In genomic region chr2:218953366-218953954, GRCh38 we compare ENCODE assay signal across 21 cellular contexts. TPM values are rescaled to one million over a fixed set of nuclear protein-coding genes. Genes with fewer than 3 reads are reported as not detected.
DNase-seq lines count a peak whose midpoint lies in the region; ATAC-seq, FAIRE-seq and TF ChIP-seq lines count a peak whose summit lies in the region.
"Had no signal": no experiment of that assay in that cellular context is flagged by ENCODE, and none has a peak within 500 bp of the region (broad histone marks: within the 10 kb centered on the region; RNA-seq: fewer than 3 reads in every experiment).

No MANE protein-coding gene starts in this region.

- no peak overlapping the region for H4K5ac ChIP-seq in H1 (ENCODE audit: insufficient read length, low read depth, low read length)

- no peak overlapping the region for H2BK20ac ChIP-seq in H1 (ENCODE audit: low read length)

- no peak overlapping the region for H3K4me2 ChIP-seq in H1 (ENCODE audit: insufficient read depth in 1 of 2, low read depth in 2 of 2, low read length in 2 of 2)
- H3K4me2 ChIP-seq: KMS-11, SK-N-SH had no signal

- FAIRE-seq in H1 (lab: Jason Lieb, UNC) = no peak

- no peaks in the 10 kb centered on the region for H3K9me3 Mint-ChIP-seq in activated CD8-positive, alpha-beta T cell treated with anti-CD3 and anti-CD28 coated beads for 36 hours
- H3K9me3 Mint-ChIP-seq: naive B cell had no signal

- H3K27ac ChIP-seq in H1 (ENCODE audit: low read depth, low read length) = no peak overlapping the region
- H3K27ac ChIP-seq: KMS-11, Peyer's patch had no signal

- H3K23me2 ChIP-seq in H1 (ENCODE audit: low read depth, low read length) = no peaks in the 10 kb centered on the region

- no peak overlapping the region for H3K23ac ChIP-seq in H1 (ENCODE audit: insufficient read length)

- intact Hi-C loops in activated CD8-positive, alpha-beta T cell treated with anti-CD3 and anti-CD28 coated beads for 36 hours (cut with micrococcal nuclease) = no loop called here

- DNase-seq in GM06990 (ENCODE audit: extremely low read depth, insufficient read length) (no peak), LNCaP clone FGC (ENCODE audit: low read depth) (no peak), H1 (ENCODE audit: low read depth in 1 of 2, low spot score in 2 of 2) (peak in 1 of 2 experiments; percentile 69), retinal pigment epithelial cell (ENCODE audit: low read depth) (no peak), NCI-H446 (lab: John Stamatoyannopoulos, UW) (no peak)
- DNase-seq in activated CD8-positive, alpha-beta T cell treated with anti-CD3 and anti-CD28 coated beads for 36 hours = no peak
- DNase-seq: activated CD4-positive, alpha-beta T cell treated with anti-CD3 and anti-CD28 coated beads for 1 hour; activated effector memory CD4-positive, alpha-beta T cell treated with anti-CD3 and anti-CD28 coated beads, Interleukin-2, amount 50 U/mL, for 16 hours; effector memory CD4-positive, alpha-beta T cell; GOT3; head of caudate nucleus; naive B cell; NCI-H1417; Peyer's patch; SK-N-SH; T1000 had no signal

- peaks cover 0 to under 1% (median 0%) of the 10 kb centered on the region in 4 experiments; a peak in 1 of 7 replicates for H3K4me1 ChIP-seq in H1 (replicated peaks in 1 of 4; ENCODE audit: control insufficient read depth in 3 of 4, insufficient read depth in 4 of 4, low read length in 3 of 4)
- H3K4me1 ChIP-seq: Peyer's patch had no signal

- no peak overlapping the region for H2BK15ac ChIP-seq in H1 (ENCODE audit: low read length)

- peak in 1 of 2 experiments; percentile 19; a peak in 2 of 4 replicates for TF ChIP-seq RAD21 in H1 (IDR thresholded peaks at IDR 0.05 in 1 of 2, conservative IDR thresholded peaks at IDR 0.05 in 1 of 2; ENCODE audit: low read depth in 2 of 2, low read length in 2 of 2)

- H2AK5ac ChIP-seq in H1 (ENCODE audit: low read depth, low read length) = no peak overlapping the region

- no peak for TF ChIP-seq EP300 in H1 (IDR thresholded peaks at IDR 0.05; ENCODE audit: borderline replicate concordance in 1 of 2, low read depth in 2 of 2, low read length in 2 of 2)

- H3K4me3 ChIP-seq in GM06990 (replicated peaks; ENCODE audit: low read depth, low read length) = no peak overlapping the region
- no peak overlapping the region for H3K4me3 ChIP-seq in LNCaP clone FGC (ENCODE audit: low read depth, low read length)
- no peak overlapping the region for H3K4me3 ChIP-seq in H1 (ENCODE audit: extremely low read depth in 1 of 4, insufficient read depth in 2 of 4, low read depth in 3 of 4, low read length in 4 of 4)
- no peak overlapping the region for H3K4me3 ChIP-seq in retinal pigment epithelial cell (ENCODE audit: low read length)
- H3K4me3 ChIP-seq: Peyer's patch had no signal

- no peak overlapping the region for H2BK5ac ChIP-seq in H1 (ENCODE audit: low read depth, low read length)

- no peaks in the 10 kb centered on the region for H3K4me1 Mint-ChIP-seq in activated CD8-positive, alpha-beta T cell treated with anti-CD3 and anti-CD28 coated beads for 36 hours (ENCODE audit: low read depth)
- H3K4me1 Mint-ChIP-seq: naive B cell had no signal

- no peak overlapping the region for H3K56ac ChIP-seq in H1 (replicated peaks; ENCODE audit: insufficient read length, low read depth, low read length)

- no peak overlapping the region for H2BK12ac ChIP-seq in H1 (ENCODE audit: low read depth, low read length)

- no peaks in the 10 kb centered on the region for H3K36me3 Mint-ChIP-seq in activated CD8-positive, alpha-beta T cell treated with anti-CD3 and anti-CD28 coated beads for 36 hours (ENCODE audit: low read depth)
- H3K36me3 Mint-ChIP-seq: naive B cell had no signal

- no peak for TF ChIP-seq POLR2A in H1 (IDR thresholded peaks at IDR 0.05; ENCODE audit: control extremely low read depth in 1 of 2, low read depth in 2 of 2, low read length in 2 of 2)

- no peak overlapping the region for H3K4ac ChIP-seq in H1 (replicated peaks; ENCODE audit: insufficient read length, low read depth, low read length)

- H3K18ac ChIP-seq in H1 (ENCODE audit: extremely low read depth, low read length) = no peak overlapping the region

- H3K27me3 Mint-ChIP-seq in activated CD8-positive, alpha-beta T cell treated with anti-CD3 and anti-CD28 coated beads for 36 hours = peaks cover 41% of the 10 kb centered on the region

- no peaks in the 10 kb centered on the region; the same call in none of the 2 replicates for H3K27me3 ChIP-seq in GM06990 (replicated peaks; ENCODE audit: control insufficient read depth, insufficient read depth, low read length)
- peaks cover 4 to 29% (median 14%) of the 10 kb centered on the region in 4 experiments for H3K27me3 ChIP-seq in H1 (replicated peaks in 1 of 4; ENCODE audit: control insufficient read depth in 3 of 4, extremely low read depth in 1 of 4, insufficient read depth in 3 of 4, low read length in 3 of 4)

- H3K9me3 ChIP-seq in H1 (ENCODE audit: insufficient read depth in 2 of 2, low read depth in 1 of 2, low read length in 1 of 2) = no peaks in the 10 kb centered on the region
- H3K9me3 ChIP-seq: Peyer's patch, SK-N-SH had no signal

- WGBS in H1 (ENCODE audit: extremely low coverage in 1 of 2, insufficient coverage in 1 of 2, insufficient read length in 1 of 2, insufficient replicate concordance in 2 of 2, low coverage in 1 of 2, low lambda C conversion rate in 2 of 2, missing lambda C conversion rate in 1 of 2), 2 experiments = 74% methylated on average over 18 of the region's 18 CpGs; no CpG with 5 or more reads in 1 of the 2 experiments

- TF ChIP-seq CTCF in GM06990 (IDR thresholded peaks at IDR 0.05; ENCODE audit: insufficient read depth, low read length, poor library complexity, severe bottlenecking) (peak; percentile 30), LNCaP clone FGC (IDR thresholded peaks at IDR 0.05; ENCODE audit: control insufficient read depth, extremely low read depth, insufficient read depth) (0 out of 2 replicates have a peak, but pooled peaks have one; percentile 9), H1 (IDR thresholded peaks at IDR 0.05; ENCODE audit: control extremely low read depth in 1 of 3, insufficient read depth in 1 of 3, low read depth in 1 of 3, low read length in 3 of 3) (peak; percentile 57 to 71 (median 65)), retinal pigment epithelial cell (conservative IDR thresholded peaks at IDR 0.05; ENCODE audit: low read depth, low read length) (peak; percentile 17)
- TF ChIP-seq CTCF in activated CD8-positive, alpha-beta T cell treated with anti-CD3 and anti-CD28 coated beads for 36 hours (IDR thresholded peaks at IDR 0.05) = no peak

- H2BK120ac ChIP-seq in H1 (replicated peaks; ENCODE audit: low read depth, low read length) = no peak overlapping the region

- no peaks in the 10 kb centered on the region for H3K79me1 ChIP-seq in H1 (ENCODE audit: low read depth, low read length)

- H3K36me3 ChIP-seq in GM06990 (ENCODE audit: control insufficient read depth, insufficient read depth, low read length) = no peaks in the 10 kb centered on the region
- H3K36me3 ChIP-seq in H1 (ENCODE audit: control insufficient read depth in 2 of 4, insufficient read depth in 4 of 4, low read length in 3 of 4) = no peaks in the 10 kb centered on the region
- H3K36me3 ChIP-seq: Peyer's patch had no signal

- H4K8ac ChIP-seq in H1 (ENCODE audit: extremely low read depth, insufficient read depth, low read length) = no peak overlapping the region

- no peak overlapping the region for H3K4me3 Mint-ChIP-seq in activated CD8-positive, alpha-beta T cell treated with anti-CD3 and anti-CD28 coated beads for 36 hours
- H3K4me3 Mint-ChIP-seq: naive B cell had no signal

- no peaks in the 10 kb centered on the region for H4K20me1 ChIP-seq in H1 (replicated peaks in 1 of 2; ENCODE audit: control insufficient read depth in 1 of 2, insufficient read depth in 2 of 2, low read length in 2 of 2)

- H3K27ac Mint-ChIP-seq in activated CD8-positive, alpha-beta T cell treated with anti-CD3 and anti-CD28 coated beads for 36 hours = no peak overlapping the region
- H3K27ac Mint-ChIP-seq: naive B cell had no signal

- no peak overlapping the region for H4K91ac ChIP-seq in H1 (replicated peaks; ENCODE audit: insufficient read length, low read length)

- H3K79me2 ChIP-seq in H1 (ENCODE audit: control insufficient read depth in 1 of 2, insufficient read depth in 2 of 2, low read length in 2 of 2) = no peaks in the 10 kb centered on the region

- ATAC-seq in activated CD8-positive, alpha-beta T cell treated with anti-CD3 and anti-CD28 coated beads for 36 hours = no peak
- no peak for ATAC-seq in HG03354 (IDR thresholded peaks at IDR 0.05; ENCODE audit: poor library complexity, severe bottlenecking, unreplicated experiment)

- H3K9ac ChIP-seq in H1 (replicated peaks in 1 of 4; ENCODE audit: extremely low read depth in 1 of 4, low read depth in 3 of 4, low read length in 3 of 4) = no peak overlapping the region
- H3K9ac ChIP-seq: KMS-11, SK-N-SH had no signal

- POLR2A ChIA-PET in H1 (lab: Charles Lee; ENCODE audit: partially characterized antibody) = interaction anchor here (0.6 to 0.9 kb wide), 3 partner anchors 20 to 259 kb away, joined by 3 read pairs; no protein-coding TSS in a partner anchor
- POLR2A ChIA-PET in activated CD8-positive, alpha-beta T cell treated with anti-CD3 and anti-CD28 coated beads for 36 hours (lab: Charles Lee) = no interaction called here

- CTCF ChIA-PET in H1 (lab: Charles Lee; ENCODE audit: partially characterized antibody) = interaction anchor here (0.6 to 4.4 kb wide), 32 partner anchors 9 to 363 kb away, joined by 3 to 34 read pairs (median 4); no protein-coding TSS in a partner anchor
- CTCF ChIA-PET in activated CD8-positive, alpha-beta T cell treated with anti-CD3 and anti-CD28 coated beads for 36 hours (lab: Charles Lee) = interaction anchor here (0.6 to 1.5 kb wide), 5 partner anchors 22 to 110 kb away, joined by 3 to 6 read pairs (median 3); no protein-coding TSS in a partner anchor

- no peak overlapping the region for H3K14ac ChIP-seq in H1 (ENCODE audit: insufficient read length)

- no peak overlapping the region for H2AFZ ChIP-seq in H1 (ENCODE audit: low read length)

RNA-seq across cellular contexts. Expression of gene CDK5R2, which starts 6.0 kb away (rescaled TPM):
- not detected in 2 replicates for total RNA-seq in H1 (2021; fragmentation: NEBNext Ultra II Directional; extraction: Animal tissue kit (Norgen Biotek cat#: 25700))
- polyA plus RNA-seq in H1 (2011; rRNA removed) = 0.14 TPM in 2 replicates
- 0.09 TPM for polyA plus RNA-seq in H1 (2011; cell fraction: cytosol; rRNA removed)
- polyA plus RNA-seq in H1 (2011; cell fraction: nucleus; rRNA removed) = not detected
- polyA plus RNA-seq in H1 (2012, experiment 1 of 2) = 0.08 to 0.33 TPM (median 0.14 TPM) in 3 of 4 replicates, not detected in the other
- not detected for polyA plus RNA-seq in H1 (2012, experiment 2 of 2)
- polyA plus RNA-seq in H1 (2013, experiment 1 of 2) = 0.10 TPM
- polyA plus RNA-seq in H1 (2013, experiment 2 of 2) = 0.13 TPM
- 0.06 TPM in 1 of 2 replicates, not detected in the other for polyA minus RNA-seq in H1 (2011; rRNA and poly(A)+ RNA removed)
- polyA minus RNA-seq in H1 (2011; cell fraction: cytosol; rRNA and poly(A)+ RNA removed) = not detected
- polyA minus RNA-seq in H1 (2011; cell fraction: nucleus; rRNA and poly(A)+ RNA removed) = not detected
- not detected for total RNA-seq in activated CD8-positive, alpha-beta T cell treated with anti-CD3 and anti-CD28 coated beads for 36 hours
- total RNA-seq: lung microvascular endothelial cell, posterior vena cava had no signal

RNA-seq across cellular contexts. Expression of gene FEV, which starts 31.5 kb away (rescaled TPM):
- not detected in 2 replicates for total RNA-seq in H1 (2021; fragmentation: NEBNext Ultra II Directional; extraction: Animal tissue kit (Norgen Biotek cat#: 25700))
- polyA plus RNA-seq in H1 (2011; rRNA removed) = not detected in 2 replicates
- polyA plus RNA-seq in H1 (2011; cell fraction: cytosol; rRNA removed) = not detected
- polyA plus RNA-seq in H1 (2011; cell fraction: nucleus; rRNA removed) = not detected
- not detected in 4 replicates for polyA plus RNA-seq in H1 (2012, experiment 1 of 2)
- not detected for polyA plus RNA-seq in H1 (2012, experiment 2 of 2)
- not detected for polyA plus RNA-seq in H1 (2013, experiment 1 of 2)
- polyA plus RNA-seq in H1 (2013, experiment 2 of 2) = not detected
- not detected in 2 replicates for polyA minus RNA-seq in H1 (2011; rRNA and poly(A)+ RNA removed)
- polyA minus RNA-seq in H1 (2011; cell fraction: cytosol; rRNA and poly(A)+ RNA removed) = not detected
- not detected for polyA minus RNA-seq in H1 (2011; cell fraction: nucleus; rRNA and poly(A)+ RNA removed)
- not detected for total RNA-seq in activated CD8-positive, alpha-beta T cell treated with anti-CD3 and anti-CD28 coated beads for 36 hours
- total RNA-seq: lung microvascular endothelial cell, posterior vena cava had no signal
- polyA plus RNA-seq: BJ had no signal

RNA-seq across cellular contexts. Expression of gene CRYBA2, which starts 39.8 kb away (rescaled TPM):
- not detected in 2 replicates for total RNA-seq in H1 (2021; fragmentation: NEBNext Ultra II Directional; extraction: Animal tissue kit (Norgen Biotek cat#: 25700))
- not detected in 2 replicates for polyA plus RNA-seq in H1 (2011; rRNA removed)
- not detected for polyA plus RNA-seq in H1 (2011; cell fraction: cytosol; rRNA removed)
- polyA plus RNA-seq in H1 (2011; cell fraction: nucleus; rRNA removed) = not detected
- not detected in 4 replicates for polyA plus RNA-seq in H1 (2012, experiment 1 of 2)
- polyA plus RNA-seq in H1 (2012, experiment 2 of 2) = not detected
- not detected for polyA plus RNA-seq in H1 (2013, experiment 1 of 2)
- polyA plus RNA-seq in H1 (2013, experiment 2 of 2) = not detected
- polyA minus RNA-seq in H1 (2011; rRNA and poly(A)+ RNA removed) = not detected in 2 replicates
- polyA minus RNA-seq in H1 (2011; cell fraction: cytosol; rRNA and poly(A)+ RNA removed) = not detected
- polyA minus RNA-seq in H1 (2011; cell fraction: nucleus; rRNA and poly(A)+ RNA removed) = not detected
- not detected for total RNA-seq in activated CD8-positive, alpha-beta T cell treated with anti-CD3 and anti-CD28 coated beads for 36 hours
- total RNA-seq: lung microvascular endothelial cell, posterior vena cava had no signal
- polyA plus RNA-seq: SK-N-SH had no signal
